Comparison of ENCODE assay signal across 8 cellular contexts in genomic region chr1:156689960-156690672, GRCh38. TPM values are rescaled to one million over a fixed set of nuclear protein-coding genes. Genes with fewer than 3 reads are reported as not detected.
DNase-seq lines count a peak whose midpoint lies in the region; ATAC-seq, FAIRE-seq and TF ChIP-seq lines count a peak whose summit lies in the region.

No MANE protein-coding gene starts in this region.

- WGBS in K562 (ENCODE audit: insufficient coverage, low coverage, missing lambda C conversion rate): 31% methylated on average over 7 of the region's 10 CpGs

- H3K27me3 ChIP-seq in BE2C (no peaks in the 10 kb centered on the region), HUES48 (ENCODE audit: control insufficient read depth, insufficient read depth, low read length) (peaks cover 8% of the 10 kb centered on the region; the same call in 1 of the 2 replicates), K562 (ENCODE audit: control insufficient read depth in 2 of 2, insufficient read depth in 2 of 2, low read length in 2 of 2) (no peaks in the 10 kb centered on the region)

- H3K9me3 ChIP-seq in BE2C: no peaks in the 10 kb centered on the region
- no peaks in the 10 kb centered on the region for H3K9me3 ChIP-seq in HUES48 (ENCODE audit: control insufficient read depth, insufficient read depth, low read length)
- no peaks in the 10 kb centered on the region for H3K9me3 ChIP-seq in K562 (replicated peaks; ENCODE audit: control insufficient read depth, insufficient read depth, low read depth, low read length)

- H4K20me1 ChIP-seq in K562 (replicated peaks; ENCODE audit: control insufficient read depth, insufficient read depth, low read length): no peaks in the 10 kb centered on the region

- TF ChIP-seq CTCF in BE2C (IDR thresholded peaks at IDR 0.05; ENCODE audit: low read depth, low read length): no peak
- no peak for TF ChIP-seq CTCF in K562 (IDR thresholded peaks at IDR 0.05 in 2 of 3, conservative IDR thresholded peaks at IDR 0.05 in 1 of 3; ENCODE audit: insufficient read depth in 2 of 3, low read depth in 1 of 3, low read length in 3 of 3)

- H3K4me2 ChIP-seq in K562 (ENCODE audit: insufficient read depth, low read length): peak overlapping the region; percentile 86

- H3K27ac ChIP-seq in HUES48 (ENCODE audit: low read depth, low read length) (no peak overlapping the region), K562 (ENCODE audit: extremely low read depth, low read depth, low read length) (no peak overlapping the region)

- DNase-seq in BE2C (peak; percentile 61), K562 (ENCODE audit: extremely low read depth in 1 of 4, low spot score in 3 of 4) (no peak), kidney glomerular epithelial cell (lab: John Stamatoyannopoulos, UW) (peak; percentile 14), cerebellar nuclear complex (lab: John Stamatoyannopoulos, UW) (no peak)

- 0 out of 3 replicates have a peak, but pooled peaks cover 3% of the 10 kb centered on the region for H3K79me2 ChIP-seq in K562 (ENCODE audit: control insufficient read depth, insufficient read depth, low read length)

- no peak overlapping the region for H3K9ac ChIP-seq in HUES48 (ENCODE audit: low read depth, low read length)
- peak overlapping the region in 1 of 2 experiments; percentile 89; a peak in 1 of 4 replicates for H3K9ac ChIP-seq in K562 (ENCODE audit: insufficient read depth in 1 of 2, low read depth in 2 of 2, low read length in 2 of 2)

- H3K4me1 ChIP-seq in BE2C: peaks cover 36% of the 10 kb centered on the region
- peaks cover 54% of the 10 kb centered on the region for H3K4me1 ChIP-seq in HUES48 (ENCODE audit: control insufficient read depth, insufficient read depth, low read length)
- H3K4me1 ChIP-seq in K562 (replicated peaks in 1 of 2; ENCODE audit: control insufficient read depth in 2 of 2, insufficient read depth in 2 of 2, low read length in 2 of 2): peaks cover 49 to 59% of the 10 kb centered on the region in 2 experiments

- intact Hi-C loops in K562 (cut with micrococcal nuclease): loop anchor here (1.0 to 5.0 kb wide), 4 partner anchors 16 to 200 kb away; partner anchors contain the start of gene NTRK1

- H2AFZ ChIP-seq in K562 (ENCODE audit: low read depth, low read length): peak overlapping the region; percentile 98

- CTCF ChIA-PET in K562 (lab: Yijun Ruan, JAX; ENCODE audit: low intra/inter-chr PET ratio): interaction anchor here (0.9 to 6.6 kb wide), 7 partner anchors 11 to 199 kb away, joined by 3 to 143 read pairs (median 7); partner anchors contain the start of genes CRABP2, ISG20L2, METTL25B and NES

- no peak for TF ChIP-seq EP300 in K562 (IDR thresholded peaks at IDR 0.05; ENCODE audit: low read length)

- in situ Hi-C loops in K562 (cut with MboI): no loop called here

- FAIRE-seq in K562 (lab: Jason Lieb, UNC): no peak

- H3K4me3 ChIP-seq in BE2C (ENCODE audit: low read depth, low read length): peak overlapping the region; percentile 61
- H3K4me3 ChIP-seq in HUES48 (ENCODE audit: low read depth, low read length): peak overlapping the region; percentile 54
- no peak overlapping the region for H3K4me3 ChIP-seq in K562

- H3K9me1 ChIP-seq in K562 (ENCODE audit: control insufficient read depth, insufficient read depth, low read length): no peaks in the 10 kb centered on the region

- no TSS peak for BruUV-seq in K562 (replicated peaks; lab: Mats Ljungman, UMichigan)

- ATAC-seq in K562: no peak
- no peak for ATAC-seq in HG03139 (IDR thresholded peaks at IDR 0.05; ENCODE audit: unreplicated experiment)
- ATAC-seq in HG03108 (IDR thresholded peaks at IDR 0.05; ENCODE audit: unreplicated experiment): no peak
- no peak for ATAC-seq in GM18909 (IDR thresholded peaks at IDR 0.05; ENCODE audit: poor library complexity, unreplicated experiment)

- H3K36me3 ChIP-seq in BE2C (no peaks in the 10 kb centered on the region), HUES48 (ENCODE audit: control insufficient read depth, insufficient read depth, low read length) (no peaks in the 10 kb centered on the region), K562 (ENCODE audit: control insufficient read depth, insufficient read depth, low read length) (no peaks in the 10 kb centered on the region)

- TF ChIP-seq POLR2A in K562 (conservative IDR thresholded peaks at IDR 0.05): no peak

- POLR2A ChIA-PET in K562 (lab: Yijun Ruan, JAX): interaction anchor here (0.6 to 5.9 kb wide), 17 partner anchors 8 to 269 kb away, joined by 3 to 60 read pairs (median 4); partner anchors contain the start of genes CRABP2, ISG20L2, METTL25B and MRPL24

- no peak for TF ChIP-seq RAD21 in K562 (CRISPR knock-in tag; conservative IDR thresholded peaks at IDR 0.05 in 1 of 2, IDR thresholded peaks at IDR 0.05 in 1 of 2)

RNA-seq across cellular contexts. Expression of gene NES, which starts 12.9 kb away (rescaled TPM):
- polyA plus RNA-seq in BE2C (2012; ENCODE audit: insufficient read depth, insufficient read length, low read depth): 22.3 TPM
- total RNA-seq in K562 (2011; cell fraction: chromatin; rRNA removed; ENCODE audit: low replicate concordance): 1.5 and 2.0 TPM in 2 replicates
- 1.7 TPM in 2 replicates for total RNA-seq in K562 (2011; cell fraction: nucleolus; rRNA removed)
- total RNA-seq in K562 (2011; cell fraction: nucleoplasm; rRNA removed): 1.8 and 3.1 TPM in 2 replicates
- 5.8 and 6.6 TPM in 2 replicates for total RNA-seq in K562 (2014; rRNA removed)
- total RNA-seq in K562 (2014; rRNA removed; fragmentation: Illumina TruSeq; extraction: Trizol): 3.3 and 4.1 TPM in 2 replicates
- 4.8 and 4.9 TPM in 2 replicates for total RNA-seq in K562 (2015; rRNA removed; fragmentation: Illumina TruSeq; extraction: Trizol)
- total RNA-seq in K562 (2021): 5.5 and 8.6 TPM in 2 replicates
- polyA plus RNA-seq in K562 (2011; rRNA removed): 2.7 TPM in 2 replicates
- 1.5 and 2.5 TPM in 2 replicates for polyA plus RNA-seq in K562 (2011; cell fraction: cytosol; rRNA removed)
- polyA plus RNA-seq in K562 (2011; cell fraction: nucleus; rRNA removed): 3.2 and 5.5 TPM in 2 replicates
- 6.5 and 7.0 TPM in 2 replicates for polyA plus RNA-seq in K562 (2012)
- polyA plus RNA-seq in K562 (2014; fragmentation: Illumina TruSeq; extraction: Trizol): 5.4 and 6.3 TPM in 2 replicates
- under 1 TPM; 0.10 to 0.13 TPM for polyA plus RNA-seq in K562 (2014; fragmentation: Nextera tagmentation; extraction: Ambion mirVana)
- 2.5 and 4.2 TPM in 2 replicates for polyA plus RNA-seq in K562 (2014; rRNA removed)
- polyA minus RNA-seq in K562 (2011; rRNA and poly(A)+ RNA removed): 2.3 and 2.4 TPM in 2 replicates
- polyA minus RNA-seq in K562 (2011; cell fraction: cytosol; rRNA and poly(A)+ RNA removed): 3.8 and 5.4 TPM in 2 replicates
- 1.2 and 1.4 TPM in 2 replicates for polyA minus RNA-seq in K562 (2011; cell fraction: nucleus; rRNA and poly(A)+ RNA removed)

RNA-seq across cellular contexts. Expression of gene CRABP2, which starts 15.3 kb away (rescaled TPM):
- polyA plus RNA-seq in BE2C (2012; ENCODE audit: insufficient read depth, insufficient read length, low read depth): 39.0 TPM
- 0.86 TPM in 1 of 2 replicates, not detected in the other for total RNA-seq in K562 (2011; cell fraction: chromatin; rRNA removed; ENCODE audit: low replicate concordance)
- 0.39 and 1.0 TPM in 2 replicates for total RNA-seq in K562 (2011; cell fraction: nucleolus; rRNA removed)
- total RNA-seq in K562 (2011; cell fraction: nucleoplasm; rRNA removed): 0.44 TPM in 1 of 2 replicates, not detected in the other
- total RNA-seq in K562 (2014; rRNA removed) (0.86 and 1.2 TPM in 2 replicates), K562 (2014; rRNA removed; fragmentation: Illumina TruSeq; extraction: Trizol) (0.32 and 0.36 TPM in 2 replicates), K562 (2015; rRNA removed; fragmentation: Illumina TruSeq; extraction: Trizol) (0.72 and 1.3 TPM in 2 replicates), K562 (2021) (1.5 and 1.6 TPM in 2 replicates)
- polyA plus RNA-seq in K562 (2011; rRNA removed) (0.50 and 1.5 TPM in 2 replicates), K562 (2014; fragmentation: Illumina TruSeq; extraction: Trizol) (1.9 and 2.5 TPM in 2 replicates), K562 (2014; fragmentation: Nextera tagmentation; extraction: Ambion mirVana) (under 1 TPM; 0.30 to 0.52 TPM), K562 (2014; rRNA removed) (0.82 and 1.2 TPM in 2 replicates)
- 0.58 and 1.3 TPM in 2 replicates for polyA plus RNA-seq in K562 (2011; cell fraction: cytosol; rRNA removed)
- 1.8 and 2.6 TPM in 2 replicates for polyA plus RNA-seq in K562 (2011; cell fraction: nucleus; rRNA removed)
- 2.6 and 2.9 TPM in 2 replicates for polyA plus RNA-seq in K562 (2012)
- 0.28 and 0.72 TPM in 2 replicates for polyA minus RNA-seq in K562 (2011; rRNA and poly(A)+ RNA removed)
- polyA minus RNA-seq in K562 (2011; cell fraction: cytosol; rRNA and poly(A)+ RNA removed): not detected in 2 replicates
- not detected in 2 replicates for polyA minus RNA-seq in K562 (2011; cell fraction: nucleus; rRNA and poly(A)+ RNA removed)

RNA-seq across cellular contexts. Expression of gene METTL25B, which starts 38.2 kb away (rescaled TPM):
- polyA plus RNA-seq in BE2C (2012; ENCODE audit: insufficient read depth, insufficient read length, low read depth): 47.1 TPM
- total RNA-seq in K562 (2011; cell fraction: chromatin; rRNA removed; ENCODE audit: low replicate concordance): 50.1 and 117 TPM in 2 replicates
- 103 and 114 TPM in 2 replicates for total RNA-seq in K562 (2011; cell fraction: nucleolus; rRNA removed)
- total RNA-seq in K562 (2011; cell fraction: nucleoplasm; rRNA removed): 74.6 and 83.1 TPM in 2 replicates
- 33.1 and 39.1 TPM in 2 replicates for total RNA-seq in K562 (2014; rRNA removed)
- total RNA-seq in K562 (2014; rRNA removed; fragmentation: Illumina TruSeq; extraction: Trizol): 17.8 and 26.3 TPM in 2 replicates
- total RNA-seq in K562 (2015; rRNA removed; fragmentation: Illumina TruSeq; extraction: Trizol): 27.0 and 30.3 TPM in 2 replicates
- 46.3 and 48.3 TPM in 2 replicates for total RNA-seq in K562 (2021)
- polyA plus RNA-seq in K562 (2011; rRNA removed): 37.1 and 46.1 TPM in 2 replicates
- 44.7 and 53.0 TPM in 2 replicates for polyA plus RNA-seq in K562 (2011; cell fraction: cytosol; rRNA removed)
- 79.3 and 98.8 TPM in 2 replicates for polyA plus RNA-seq in K562 (2011; cell fraction: nucleus; rRNA removed)
- 34.9 and 66.4 TPM in 2 replicates for polyA plus RNA-seq in K562 (2012)
- polyA plus RNA-seq in K562 (2014; fragmentation: Illumina TruSeq; extraction: Trizol): 33.9 and 37.7 TPM in 2 replicates
- 10 to 100 TPM in 1 of 2 experiments, 1 to 10 TPM in 1; 7.7 to 13.2 TPM for polyA plus RNA-seq in K562 (2014; fragmentation: Nextera tagmentation; extraction: Ambion mirVana)
- polyA plus RNA-seq in K562 (2014; rRNA removed): 41.8 and 57.4 TPM in 2 replicates
- polyA minus RNA-seq in K562 (2011; rRNA and poly(A)+ RNA removed): 17.4 and 21.8 TPM in 2 replicates
- polyA minus RNA-seq in K562 (2011; cell fraction: cytosol; rRNA and poly(A)+ RNA removed): 20.6 and 27.1 TPM in 2 replicates
- 25.0 and 34.1 TPM in 2 replicates for polyA minus RNA-seq in K562 (2011; cell fraction: nucleus; rRNA and poly(A)+ RNA removed)

RNA-seq across cellular contexts. Expression of gene ISG20L2, which starts 38.5 kb away (rescaled TPM):
- 100 TPM for polyA plus RNA-seq in BE2C (2012; ENCODE audit: insufficient read depth, insufficient read length, low read depth)
- total RNA-seq in K562 (2011; cell fraction: chromatin; rRNA removed; ENCODE audit: low replicate concordance): 62.5 and 90.4 TPM in 2 replicates
- 49.1 and 64.9 TPM in 2 replicates for total RNA-seq in K562 (2011; cell fraction: nucleolus; rRNA removed)
- total RNA-seq in K562 (2011; cell fraction: nucleoplasm; rRNA removed): 55.7 and 64.4 TPM in 2 replicates
- total RNA-seq in K562 (2014; rRNA removed): 34.3 and 40.7 TPM in 2 replicates
- total RNA-seq in K562 (2014; rRNA removed; fragmentation: Illumina TruSeq; extraction: Trizol): 57.7 and 59.6 TPM in 2 replicates
- 52.6 and 53.3 TPM in 2 replicates for total RNA-seq in K562 (2015; rRNA removed; fragmentation: Illumina TruSeq; extraction: Trizol)
- 46.3 and 50.3 TPM in 2 replicates for total RNA-seq in K562 (2021)
- 59.5 and 63.8 TPM in 2 replicates for polyA plus RNA-seq in K562 (2011; rRNA removed)
- 60.2 and 77.5 TPM in 2 replicates for polyA plus RNA-seq in K562 (2011; cell fraction: cytosol; rRNA removed)
- 23.1 and 28.0 TPM in 2 replicates for polyA plus RNA-seq in K562 (2011; cell fraction: nucleus; rRNA removed)
- polyA plus RNA-seq in K562 (2012): 45.7 and 45.9 TPM in 2 replicates
- 100 and 130 TPM in 2 replicates for polyA plus RNA-seq in K562 (2014; fragmentation: Illumina TruSeq; extraction: Trizol)
- polyA plus RNA-seq in K562 (2014; fragmentation: Nextera tagmentation; extraction: Ambion mirVana): 10 to 100 TPM; 21.3 to 50.3 TPM
- 41.5 and 50.9 TPM in 2 replicates for polyA plus RNA-seq in K562 (2014; rRNA removed)
- polyA minus RNA-seq in K562 (2011; rRNA and poly(A)+ RNA removed): 52.8 and 62.8 TPM in 2 replicates
- 23.6 and 28.9 TPM in 2 replicates for polyA minus RNA-seq in K562 (2011; cell fraction: cytosol; rRNA and poly(A)+ RNA removed)
- polyA minus RNA-seq in K562 (2011; cell fraction: nucleus; rRNA and poly(A)+ RNA removed): 21.1 and 35.4 TPM in 2 replicates

RNA-seq across cellular contexts. Expression of gene BCAN, which starts 48.2 kb away (rescaled TPM):
- polyA plus RNA-seq in BE2C (2012; ENCODE audit: insufficient read depth, insufficient read length, low read depth): 7.8 TPM
- total RNA-seq in K562 (2011; cell fraction: chromatin; rRNA removed; ENCODE audit: low replicate concordance): 0.12 TPM in 1 of 2 replicates, not detected in the other
- total RNA-seq in K562 (2011; cell fraction: nucleolus; rRNA removed): 0.17 and 0.26 TPM in 2 replicates
- not detected in 2 replicates for total RNA-seq in K562 (2011; cell fraction: nucleoplasm; rRNA removed)
- total RNA-seq in K562 (2014; rRNA removed): 0.12 TPM in 1 of 2 replicates, not detected in the other
- total RNA-seq in K562 (2014; rRNA removed; fragmentation: Illumina TruSeq; extraction: Trizol): not detected in 2 replicates
- 0.08 TPM in 1 of 2 replicates, not detected in the other for total RNA-seq in K562 (2015; rRNA removed; fragmentation: Illumina TruSeq; extraction: Trizol)
- total RNA-seq in K562 (2021): 0.22 TPM in 1 of 2 replicates, not detected in the other
- polyA plus RNA-seq in K562 (2011; rRNA removed): 0.06 and 0.09 TPM in 2 replicates
- polyA plus RNA-seq in K562 (2011; cell fraction: cytosol; rRNA removed): 0.04 and 0.25 TPM in 2 replicates
- polyA plus RNA-seq in K562 (2011; cell fraction: nucleus; rRNA removed): 0.06 and 0.21 TPM in 2 replicates
- polyA plus RNA-seq in K562 (2012): 0.35 and 0.52 TPM in 2 replicates
- polyA plus RNA-seq in K562 (2014; fragmentation: Illumina TruSeq; extraction: Trizol): 0.19 and 0.33 TPM in 2 replicates
- polyA plus RNA-seq in K562 (2014; fragmentation: Nextera tagmentation; extraction: Ambion mirVana): under 1 TPM in 1 of 2 experiments, not detected in 1; 0.04 TPM
- 0.22 and 0.23 TPM in 2 replicates for polyA plus RNA-seq in K562 (2014; rRNA removed)
- polyA minus RNA-seq in K562 (2011; rRNA and poly(A)+ RNA removed): not detected in 2 replicates
- polyA minus RNA-seq in K562 (2011; cell fraction: cytosol; rRNA and poly(A)+ RNA removed): not detected in 2 replicates
- not detected in 2 replicates for polyA minus RNA-seq in K562 (2011; cell fraction: nucleus; rRNA and poly(A)+ RNA removed)

Comparison
In these comparisons a context has a peak if more than half of its experiments do, and no peak if none do; other contexts are left out.
1. DNase-seq: peak in BE2C (single experiment) and kidney glomerular epithelial cell (single experiment); none in K562 (0 of 4) and cerebellar nuclear complex (0 of 2).